ENCODE assay signal across 1 cellular context in the genomic region with DNA sequence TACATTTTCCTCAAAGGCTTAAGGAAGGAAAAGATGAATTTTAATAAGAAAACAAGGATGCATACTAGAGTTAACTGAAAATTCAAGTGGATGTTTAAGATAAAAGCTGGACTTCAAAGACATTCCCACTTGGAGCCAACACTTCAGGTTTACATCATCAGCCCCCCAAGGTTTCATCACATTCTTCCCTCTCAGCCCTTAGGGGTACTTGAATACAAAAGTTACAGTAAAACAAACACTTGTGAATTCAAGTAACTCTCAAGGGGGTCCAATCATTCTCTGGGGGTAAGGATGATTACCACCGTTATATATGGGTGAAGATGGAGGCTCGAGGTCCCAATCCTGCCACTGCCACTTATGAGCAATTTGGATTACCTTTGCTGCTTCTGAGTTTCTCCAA.
TF ChIP-seq lines count a peak whose summit lies in the region.

No MANE protein-coding gene starts in this region.

TF ChIP-seq in H1, 55 proteins besides CTCF, POLR2A, EP300 and RAD21:
- TF ChIP-seq BCL11A (IDR thresholded peaks at IDR 0.05; ENCODE audit: low read depth in 2 of 2, low read length in 2 of 2) (no peak), PHF8 (conservative IDR thresholded peaks at IDR 0.05; ENCODE audit: low read depth, low read length) (no peak), SP2 (IDR thresholded peaks at IDR 0.05; ENCODE audit: low read length) (no peak), BRCA1 (IDR thresholded peaks at IDR 0.05; ENCODE audit: low read depth, low read length) (no peak), JUND (IDR thresholded peaks at IDR 0.05; ENCODE audit: low read length) (no peak)
- TF ChIP-seq, protein P1, sequence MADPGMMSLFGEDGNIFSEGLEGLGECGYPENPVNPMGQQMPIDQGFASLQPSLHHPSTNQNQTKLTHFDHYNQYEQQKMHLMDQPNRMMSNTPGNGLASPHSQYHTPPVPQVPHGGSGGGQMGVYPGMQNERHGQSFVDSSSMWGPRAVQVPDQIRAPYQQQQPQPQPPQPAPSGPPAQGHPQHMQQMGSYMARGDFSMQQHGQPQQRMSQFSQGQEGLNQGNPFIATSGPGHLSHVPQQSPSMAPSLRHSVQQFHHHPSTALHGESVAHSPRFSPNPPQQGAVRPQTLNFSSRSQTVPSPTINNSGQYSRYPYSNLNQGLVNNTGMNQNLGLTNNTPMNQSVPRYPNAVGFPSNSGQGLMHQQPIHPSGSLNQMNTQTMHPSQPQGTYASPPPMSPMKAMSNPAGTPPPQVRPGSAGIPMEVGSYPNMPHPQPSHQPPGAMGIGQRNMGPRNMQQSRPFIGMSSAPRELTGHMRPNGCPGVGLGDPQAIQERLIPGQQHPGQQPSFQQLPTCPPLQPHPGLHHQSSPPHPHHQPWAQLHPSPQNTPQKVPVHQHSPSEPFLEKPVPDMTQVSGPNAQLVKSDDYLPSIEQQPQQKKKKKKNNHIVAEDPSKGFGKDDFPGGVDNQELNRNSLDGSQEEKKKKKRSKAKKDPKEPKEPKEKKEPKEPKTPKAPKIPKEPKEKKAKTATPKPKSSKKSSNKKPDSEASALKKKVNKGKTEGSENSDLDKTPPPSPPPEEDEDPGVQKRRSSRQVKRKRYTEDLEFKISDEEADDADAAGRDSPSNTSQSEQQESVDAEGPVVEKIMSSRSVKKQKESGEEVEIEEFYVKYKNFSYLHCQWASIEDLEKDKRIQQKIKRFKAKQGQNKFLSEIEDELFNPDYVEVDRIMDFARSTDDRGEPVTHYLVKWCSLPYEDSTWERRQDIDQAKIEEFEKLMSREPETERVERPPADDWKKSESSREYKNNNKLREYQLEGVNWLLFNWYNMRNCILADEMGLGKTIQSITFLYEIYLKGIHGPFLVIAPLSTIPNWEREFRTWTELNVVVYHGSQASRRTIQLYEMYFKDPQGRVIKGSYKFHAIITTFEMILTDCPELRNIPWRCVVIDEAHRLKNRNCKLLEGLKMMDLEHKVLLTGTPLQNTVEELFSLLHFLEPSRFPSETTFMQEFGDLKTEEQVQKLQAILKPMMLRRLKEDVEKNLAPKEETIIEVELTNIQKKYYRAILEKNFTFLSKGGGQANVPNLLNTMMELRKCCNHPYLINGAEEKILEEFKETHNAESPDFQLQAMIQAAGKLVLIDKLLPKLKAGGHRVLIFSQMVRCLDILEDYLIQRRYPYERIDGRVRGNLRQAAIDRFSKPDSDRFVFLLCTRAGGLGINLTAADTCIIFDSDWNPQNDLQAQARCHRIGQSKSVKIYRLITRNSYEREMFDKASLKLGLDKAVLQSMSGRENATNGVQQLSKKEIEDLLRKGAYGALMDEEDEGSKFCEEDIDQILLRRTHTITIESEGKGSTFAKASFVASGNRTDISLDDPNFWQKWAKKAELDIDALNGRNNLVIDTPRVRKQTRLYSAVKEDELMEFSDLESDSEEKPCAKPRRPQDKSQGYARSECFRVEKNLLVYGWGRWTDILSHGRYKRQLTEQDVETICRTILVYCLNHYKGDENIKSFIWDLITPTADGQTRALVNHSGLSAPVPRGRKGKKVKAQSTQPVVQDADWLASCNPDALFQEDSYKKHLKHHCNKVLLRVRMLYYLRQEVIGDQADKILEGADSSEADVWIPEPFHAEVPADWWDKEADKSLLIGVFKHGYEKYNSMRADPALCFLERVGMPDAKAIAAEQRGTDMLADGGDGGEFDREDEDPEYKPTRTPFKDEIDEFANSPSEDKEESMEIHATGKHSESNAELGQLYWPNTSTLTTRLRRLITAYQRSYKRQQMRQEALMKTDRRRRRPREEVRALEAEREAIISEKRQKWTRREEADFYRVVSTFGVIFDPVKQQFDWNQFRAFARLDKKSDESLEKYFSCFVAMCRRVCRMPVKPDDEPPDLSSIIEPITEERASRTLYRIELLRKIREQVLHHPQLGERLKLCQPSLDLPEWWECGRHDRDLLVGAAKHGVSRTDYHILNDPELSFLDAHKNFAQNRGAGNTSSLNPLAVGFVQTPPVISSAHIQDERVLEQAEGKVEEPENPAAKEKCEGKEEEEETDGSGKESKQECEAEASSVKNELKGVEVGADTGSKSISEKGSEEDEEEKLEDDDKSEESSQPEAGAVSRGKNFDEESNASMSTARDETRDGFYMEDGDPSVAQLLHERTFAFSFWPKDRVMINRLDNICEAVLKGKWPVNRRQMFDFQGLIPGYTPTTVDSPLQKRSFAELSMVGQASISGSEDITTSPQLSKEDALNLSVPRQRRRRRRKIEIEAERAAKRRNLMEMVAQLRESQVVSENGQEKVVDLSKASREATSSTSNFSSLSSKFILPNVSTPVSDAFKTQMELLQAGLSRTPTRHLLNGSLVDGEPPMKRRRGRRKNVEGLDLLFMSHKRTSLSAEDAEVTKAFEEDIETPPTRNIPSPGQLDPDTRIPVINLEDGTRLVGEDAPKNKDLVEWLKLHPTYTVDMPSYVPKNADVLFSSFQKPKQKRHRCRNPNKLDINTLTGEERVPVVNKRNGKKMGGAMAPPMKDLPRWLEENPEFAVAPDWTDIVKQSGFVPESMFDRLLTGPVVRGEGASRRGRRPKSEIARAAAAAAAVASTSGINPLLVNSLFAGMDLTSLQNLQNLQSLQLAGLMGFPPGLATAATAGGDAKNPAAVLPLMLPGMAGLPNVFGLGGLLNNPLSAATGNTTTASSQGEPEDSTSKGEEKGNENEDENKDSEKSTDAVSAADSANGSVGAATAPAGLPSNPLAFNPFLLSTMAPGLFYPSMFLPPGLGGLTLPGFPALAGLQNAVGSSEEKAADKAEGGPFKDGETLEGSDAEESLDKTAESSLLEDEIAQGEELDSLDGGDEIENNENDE (IDR thresholded peaks at IDR 0.05; ENCODE audit: insufficient replicate concordance, low read length), result no peak
- TF ChIP-seq, protein P2, sequence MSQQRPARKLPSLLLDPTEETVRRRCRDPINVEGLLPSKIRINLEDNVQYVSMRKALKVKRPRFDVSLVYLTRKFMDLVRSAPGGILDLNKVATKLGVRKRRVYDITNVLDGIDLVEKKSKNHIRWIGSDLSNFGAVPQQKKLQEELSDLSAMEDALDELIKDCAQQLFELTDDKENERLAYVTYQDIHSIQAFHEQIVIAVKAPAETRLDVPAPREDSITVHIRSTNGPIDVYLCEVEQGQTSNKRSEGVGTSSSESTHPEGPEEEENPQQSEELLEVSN (IDR thresholded peaks at IDR 0.05), result no peak
